12 cellular contexts compared by ENCODE assay signal in genomic region chr2:124327293-124327692, GRCh38.
A peak's percentile ranks its signal among the peaks of the same experiment; 100 is the strongest.
DNase-seq lines count a peak whose midpoint lies in the region; ATAC-seq and TF ChIP-seq lines count a peak whose summit lies in the region.
"Had no signal": no experiment of that assay in that cellular context is flagged by ENCODE, and none has a peak within 500 bp of the region (broad histone marks: within the 10 kb centered on the region; RNA-seq: fewer than 3 reads in every experiment).

No MANE protein-coding gene starts in this region.

- H3K9me2 ChIP-seq in GM23338 (ENCODE audit: insufficient read depth), result peaks cover 11% of the 10 kb centered on the region

- H3K9me3 ChIP-seq in HUES64 (ENCODE audit: insufficient read depth, low read depth, low read length), result no peaks in the 10 kb centered on the region
- no peaks in the 10 kb centered on the region for H3K9me3 ChIP-seq in endodermal cell (ENCODE audit: control insufficient read depth, low read length)
- H3K9me3 ChIP-seq in neural progenitor cell (ENCODE audit: low read depth), result no peaks in the 10 kb centered on the region
- H3K9me3 ChIP-seq in CD4-positive, alpha-beta memory T cell (ENCODE audit: control insufficient read depth in 1 of 2, low read length in 2 of 2), result no peaks in the 10 kb centered on the region
- no peaks in the 10 kb centered on the region for H3K9me3 ChIP-seq in psoas muscle
- H3K9me3 ChIP-seq: BLaER1 had no signal

- ATAC-seq in GM23338 (peak; percentile 72), psoas muscle (no peak)

- H2AFZ ChIP-seq in GM23338, result no peak overlapping the region
- no peak overlapping the region for H2AFZ ChIP-seq in neural progenitor cell (replicated peaks)

- H3K27me3 Mint-ChIP-seq in GM23338 (ENCODE audit: insufficient read depth, low read depth, poor library complexity) (peaks cover 3% of the 10 kb centered on the region), endodermal cell (ENCODE audit: insufficient read depth) (no peaks in the 10 kb centered on the region), neural progenitor cell (ENCODE audit: insufficient read depth, low read depth) (no peaks in the 10 kb centered on the region)
- H3K27me3 Mint-ChIP-seq in CD4-positive, alpha-beta memory T cell, result no peaks in the 10 kb centered on the region

- H4K20me1 ChIP-seq in GM23338 (replicated peaks; ENCODE audit: insufficient read depth) (no peaks in the 10 kb centered on the region), neural progenitor cell (ENCODE audit: low read depth) (no peaks in the 10 kb centered on the region)
- H4K20me1 ChIP-seq: BLaER1 had no signal

- peak overlapping the region; percentile 87 for H3K27ac ChIP-seq in GM23338 (ENCODE audit: low read depth)
- peak overlapping the region; percentile 98 for H3K27ac ChIP-seq in HUES64 (ENCODE audit: low read depth, low read length)
- H3K27ac ChIP-seq in endodermal cell (ENCODE audit: low read depth, low read length), result no peak overlapping the region
- H3K27ac ChIP-seq in neural progenitor cell, result peak overlapping the region; percentile 85
- no peak overlapping the region for H3K27ac ChIP-seq in CD4-positive, alpha-beta memory T cell (ENCODE audit: low read depth, low read length)
- no peak overlapping the region for H3K27ac ChIP-seq in psoas muscle
- H3K27ac ChIP-seq: BLaER1 had no signal

- H3K4me3 Mint-ChIP-seq in GM23338 (peak overlapping the region; percentile 15; the same call in 1 of the 3 replicates), endodermal cell (no peak overlapping the region), neural progenitor cell (no peak overlapping the region)
- no peak overlapping the region for H3K4me3 Mint-ChIP-seq in CD4-positive, alpha-beta memory T cell

- H3K4me1 Mint-ChIP-seq in GM23338 (peaks cover 36% of the 10 kb centered on the region), endodermal cell (peaks cover 39% of the 10 kb centered on the region), neural progenitor cell (peaks cover 30% of the 10 kb centered on the region)
- no peaks in the 10 kb centered on the region for H3K4me1 Mint-ChIP-seq in CD4-positive, alpha-beta memory T cell

- intact Hi-C loops in CD4-positive, alpha-beta memory T cell (cut with micrococcal nuclease), result no loop called here
- intact Hi-C loops in psoas muscle (cut with DNase I), result no loop called here

- H3K36me3 Mint-ChIP-seq in GM23338 (ENCODE audit: low read depth) (peaks cover 4% of the 10 kb centered on the region; the same call in 2 of the 3 replicates), endodermal cell (ENCODE audit: low read depth) (no peaks in the 10 kb centered on the region), neural progenitor cell (no peaks in the 10 kb centered on the region)
- no peaks in the 10 kb centered on the region for H3K36me3 Mint-ChIP-seq in CD4-positive, alpha-beta memory T cell

- H3K9me3 Mint-ChIP-seq in GM23338, result 0 out of 3 replicates have a peak, but pooled peaks cover 3% of the 10 kb centered on the region
- no peaks in the 10 kb centered on the region for H3K9me3 Mint-ChIP-seq in endodermal cell
- H3K9me3 Mint-ChIP-seq in neural progenitor cell, result no peaks in the 10 kb centered on the region
- H3K9me3 Mint-ChIP-seq in CD4-positive, alpha-beta memory T cell, result peaks cover 0 to 20% (median 5%) of the 10 kb centered on the region in 8 donors

- POLR2A ChIA-PET in CD4-positive, alpha-beta memory T cell (lab: Charles Lee; ENCODE audit: partially characterized antibody), result no interaction called here

- CTCF ChIA-PET in CD4-positive, alpha-beta memory T cell (lab: Charles Lee; ENCODE audit: partially characterized antibody), result no interaction called here

- peak; percentile 60 for DNase-seq in GM23338 (ENCODE audit: low spot score)
- no peak for DNase-seq in endodermal cell
- no peak for DNase-seq in neural progenitor cell (ENCODE audit: low spot score)
- DNase-seq in CD4-positive, alpha-beta memory T cell, result no peak
- no peak for DNase-seq in effector CD4-positive, alpha-beta T cell
- DNase-seq in psoas muscle, result no peak
- DNase-seq: 8988T, AML-193, DMS53, GOT3 had no signal

- H3K4me2 ChIP-seq in GM23338 (no peak overlapping the region; the same call in 1 of the 2 replicates), neural progenitor cell (peak overlapping the region; percentile 16)
- H3K4me2 ChIP-seq: BLaER1 had no signal

- TF ChIP-seq CTCF in GM23338 (conservative IDR thresholded peaks at IDR 0.05; ENCODE audit: low read depth in 2 of 2), result no peak
- no peak for TF ChIP-seq CTCF in endodermal cell (conservative IDR thresholded peaks at IDR 0.05)
- no peak for TF ChIP-seq CTCF in neural progenitor cell (IDR thresholded peaks at IDR 0.05)
- TF ChIP-seq CTCF in psoas muscle (IDR thresholded peaks at IDR 0.05), result no peak

- H3K27me3 ChIP-seq in GM23338 (ENCODE audit: insufficient read depth) (no peaks in the 10 kb centered on the region), HUES64 (ENCODE audit: insufficient read depth, low read length) (no peaks in the 10 kb centered on the region), endodermal cell (ENCODE audit: control insufficient read depth, insufficient read depth, low read length, poor library complexity, severe bottlenecking) (no peaks in the 10 kb centered on the region), neural progenitor cell (no peaks in the 10 kb centered on the region), psoas muscle (ENCODE audit: insufficient read depth in 3 of 3, low read length in 2 of 3) (no peaks in the 10 kb centered on the region)
- H3K27me3 ChIP-seq in CD4-positive, alpha-beta memory T cell (ENCODE audit: insufficient read depth, low read length), result no peaks in the 10 kb centered on the region
- H3K27me3 ChIP-seq: BLaER1 had no signal

- H3K9ac ChIP-seq in HUES64 (ENCODE audit: low read depth, low read length) (peak overlapping the region; percentile 33; the same call in 1 of the 2 replicates), endodermal cell (ENCODE audit: extremely low read depth, low read length, poor library complexity, severe bottlenecking) (no peak overlapping the region), neural progenitor cell (no peak overlapping the region)
- H3K9ac ChIP-seq: BLaER1 had no signal

- H3K36me3 ChIP-seq in GM23338 (ENCODE audit: insufficient read depth) (no peaks in the 10 kb centered on the region), HUES64 (ENCODE audit: insufficient read depth, low read length) (no peaks in the 10 kb centered on the region), endodermal cell (ENCODE audit: control insufficient read depth, insufficient read depth, low read length) (no peaks in the 10 kb centered on the region), neural progenitor cell (peaks cover 4% of the 10 kb centered on the region), psoas muscle (ENCODE audit: insufficient read depth in 1 of 2, low read depth in 1 of 2) (no peaks in the 10 kb centered on the region)
- H3K36me3 ChIP-seq in CD4-positive, alpha-beta memory T cell (ENCODE audit: insufficient read depth, low read length), result no peaks in the 10 kb centered on the region
- H3K36me3 ChIP-seq: BLaER1 had no signal

- H3K79me2 ChIP-seq in GM23338 (replicated peaks; ENCODE audit: insufficient read depth) (no peaks in the 10 kb centered on the region), neural progenitor cell (ENCODE audit: low read depth) (no peaks in the 10 kb centered on the region)

- peaks cover 25% of the 10 kb centered on the region for H3K4me1 ChIP-seq in GM23338 (ENCODE audit: insufficient read depth)
- H3K4me1 ChIP-seq in HUES64 (ENCODE audit: insufficient read depth, low read length), result peaks cover 44% of the 10 kb centered on the region
- peaks cover 5% of the 10 kb centered on the region for H3K4me1 ChIP-seq in endodermal cell (ENCODE audit: control insufficient read depth, insufficient read depth, low read length)
- H3K4me1 ChIP-seq in neural progenitor cell, result peaks cover 22% of the 10 kb centered on the region
- H3K4me1 ChIP-seq in CD4-positive, alpha-beta memory T cell (ENCODE audit: insufficient read depth, low read length), result no peaks in the 10 kb centered on the region
- H3K4me1 ChIP-seq in psoas muscle, result no peaks in the 10 kb centered on the region
- H3K4me1 ChIP-seq: BLaER1 had no signal

- H3K27ac Mint-ChIP-seq in GM23338 (peak overlapping the region; percentile 86), endodermal cell (peak overlapping the region; percentile 56), neural progenitor cell (peak overlapping the region; percentile 2)
- H3K27ac Mint-ChIP-seq in CD4-positive, alpha-beta memory T cell, result no peak overlapping the region

- H3F3A ChIP-seq in GM23338 (replicated peaks; ENCODE audit: low read depth) (no peaks in the 10 kb centered on the region), neural progenitor cell (ENCODE audit: low read depth) (peaks cover 29% of the 10 kb centered on the region)

- H3K4me3 ChIP-seq in GM23338 (no peak overlapping the region), HUES64 (ENCODE audit: low read length) (no peak overlapping the region), endodermal cell (ENCODE audit: low read length) (no peak overlapping the region), neural progenitor cell (no peak overlapping the region), psoas muscle (no peak overlapping the region)
- no peak overlapping the region for H3K4me3 ChIP-seq in CD4-positive, alpha-beta memory T cell (ENCODE audit: low read length in 2 of 2)
- H3K4me3 ChIP-seq: BLaER1 had no signal

TF ChIP-seq in GM23338, 12 proteins besides CTCF, POLR2A, EP300 and RAD21:
- TF ChIP-seq NANOG (IDR thresholded peaks at IDR 0.05; ENCODE audit: borderline replicate concordance) (peak; percentile 61), EZH2 (IDR thresholded peaks at IDR 0.05; ENCODE audit: low read depth, unreplicated experiment) (no peak), ETS1 (IDR thresholded peaks at IDR 0.05) (no peak), CREB1 (CRISPR knock-in tag; IDR thresholded peaks at IDR 0.05; ENCODE audit: low read depth) (no peak), ZNF331 (CRISPR knock-in tag; IDR thresholded peaks at IDR 0.05; ENCODE audit: low read depth) (no peak)
TF ChIP-seq in GM23338: peak in this region for 1.

Comparison
In these comparisons a context has a peak if more than half of its experiments do, and no peak if none do; other contexts are left out.
1. H3K27ac ChIP-seq: peak in GM23338 (single experiment), HUES64 (single experiment) and neural progenitor cell (single experiment); none in endodermal cell (single experiment), CD4-positive, alpha-beta memory T cell (single experiment) and psoas muscle (single experiment).
2. H3K27ac Mint-ChIP-seq: peak in GM23338 (single experiment), endodermal cell (single experiment) and neural progenitor cell (single experiment); none in CD4-positive, alpha-beta memory T cell (0 of 7).